In the genomic region with DNA sequence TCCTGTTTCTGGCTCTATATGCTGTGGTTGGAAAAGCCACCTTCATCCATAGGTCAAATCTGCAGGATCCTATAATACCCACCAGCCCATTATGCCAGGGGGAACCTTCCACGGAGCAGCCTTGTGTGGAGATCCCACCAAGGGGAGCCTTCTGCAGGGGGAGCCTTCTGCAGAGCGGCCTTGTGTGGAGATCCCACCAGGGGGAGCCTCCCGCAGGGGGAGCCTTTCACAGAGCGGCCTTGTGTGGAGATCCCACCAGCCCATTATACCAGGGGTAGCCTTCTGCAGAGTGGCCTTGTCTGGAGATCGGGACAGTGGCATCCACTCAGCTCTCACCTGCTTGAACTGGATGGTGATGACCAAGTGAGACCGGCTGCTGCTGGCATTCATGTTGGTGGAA, we compare ENCODE assay signal across 2 cellular contexts.
TF ChIP-seq lines count a peak whose summit lies in the region.

No MANE protein-coding gene starts in this region.

TF ChIP-seq in HepG2, 621 proteins besides CTCF, POLR2A, EP300 and RAD21:
- TF ChIP-seq, protein P1, sequence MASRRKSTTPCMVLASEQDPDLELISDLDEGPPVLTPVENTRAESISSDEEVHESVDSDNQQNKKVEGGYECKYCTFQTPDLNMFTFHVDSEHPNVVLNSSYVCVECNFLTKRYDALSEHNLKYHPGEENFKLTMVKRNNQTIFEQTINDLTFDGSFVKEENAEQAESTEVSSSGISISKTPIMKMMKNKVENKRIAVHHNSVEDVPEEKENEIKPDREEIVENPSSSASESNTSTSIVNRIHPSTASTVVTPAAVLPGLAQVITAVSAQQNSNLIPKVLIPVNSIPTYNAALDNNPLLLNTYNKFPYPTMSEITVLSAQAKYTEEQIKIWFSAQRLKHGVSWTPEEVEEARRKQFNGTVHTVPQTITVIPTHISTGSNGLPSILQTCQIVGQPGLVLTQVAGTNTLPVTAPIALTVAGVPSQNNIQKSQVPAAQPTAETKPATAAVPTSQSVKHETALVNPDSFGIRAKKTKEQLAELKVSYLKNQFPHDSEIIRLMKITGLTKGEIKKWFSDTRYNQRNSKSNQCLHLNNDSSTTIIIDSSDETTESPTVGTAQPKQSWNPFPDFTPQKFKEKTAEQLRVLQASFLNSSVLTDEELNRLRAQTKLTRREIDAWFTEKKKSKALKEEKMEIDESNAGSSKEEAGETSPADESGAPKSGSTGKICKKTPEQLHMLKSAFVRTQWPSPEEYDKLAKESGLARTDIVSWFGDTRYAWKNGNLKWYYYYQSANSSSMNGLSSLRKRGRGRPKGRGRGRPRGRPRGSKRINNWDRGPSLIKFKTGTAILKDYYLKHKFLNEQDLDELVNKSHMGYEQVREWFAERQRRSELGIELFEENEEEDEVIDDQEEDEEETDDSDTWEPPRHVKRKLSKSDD (CRISPR knock-in tag; IDR thresholded peaks at IDR 0.05; ENCODE audit: low read depth), result no peak
- TF ChIP-seq XRCC5 (optimal IDR thresholded peaks at IDR 0.05; ENCODE audit: low read length), result peak; percentile 62
- TF ChIP-seq STAG1 (CRISPR knock-in tag; IDR thresholded peaks at IDR 0.05), result peak; percentile 56

TF ChIP-seq in GM12878, 131 proteins besides CTCF, POLR2A, EP300 and RAD21:
- TF ChIP-seq, protein P2, sequence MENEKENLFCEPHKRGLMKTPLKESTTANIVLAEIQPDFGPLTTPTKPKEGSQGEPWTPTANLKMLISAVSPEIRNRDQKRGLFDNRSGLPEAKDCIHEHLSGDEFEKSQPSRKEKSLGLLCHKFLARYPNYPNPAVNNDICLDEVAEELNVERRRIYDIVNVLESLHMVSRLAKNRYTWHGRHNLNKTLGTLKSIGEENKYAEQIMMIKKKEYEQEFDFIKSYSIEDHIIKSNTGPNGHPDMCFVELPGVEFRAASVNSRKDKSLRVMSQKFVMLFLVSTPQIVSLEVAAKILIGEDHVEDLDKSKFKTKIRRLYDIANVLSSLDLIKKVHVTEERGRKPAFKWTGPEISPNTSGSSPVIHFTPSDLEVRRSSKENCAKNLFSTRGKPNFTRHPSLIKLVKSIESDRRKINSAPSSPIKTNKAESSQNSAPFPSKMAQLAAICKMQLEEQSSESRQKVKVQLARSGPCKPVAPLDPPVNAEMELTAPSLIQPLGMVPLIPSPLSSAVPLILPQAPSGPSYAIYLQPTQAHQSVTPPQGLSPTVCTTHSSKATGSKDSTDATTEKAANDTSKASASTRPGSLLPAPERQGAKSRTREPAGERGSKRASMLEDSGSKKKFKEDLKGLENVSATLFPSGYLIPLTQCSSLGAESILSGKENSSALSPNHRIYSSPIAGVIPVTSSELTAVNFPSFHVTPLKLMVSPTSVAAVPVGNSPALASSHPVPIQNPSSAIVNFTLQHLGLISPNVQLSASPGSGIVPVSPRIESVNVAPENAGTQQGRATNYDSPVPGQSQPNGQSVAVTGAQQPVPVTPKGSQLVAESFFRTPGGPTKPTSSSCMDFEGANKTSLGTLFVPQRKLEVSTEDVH (IDR thresholded peaks at IDR 0.05; ENCODE audit: low read depth, partially characterized antibody), result no peak
- TF ChIP-seq, protein P3, sequence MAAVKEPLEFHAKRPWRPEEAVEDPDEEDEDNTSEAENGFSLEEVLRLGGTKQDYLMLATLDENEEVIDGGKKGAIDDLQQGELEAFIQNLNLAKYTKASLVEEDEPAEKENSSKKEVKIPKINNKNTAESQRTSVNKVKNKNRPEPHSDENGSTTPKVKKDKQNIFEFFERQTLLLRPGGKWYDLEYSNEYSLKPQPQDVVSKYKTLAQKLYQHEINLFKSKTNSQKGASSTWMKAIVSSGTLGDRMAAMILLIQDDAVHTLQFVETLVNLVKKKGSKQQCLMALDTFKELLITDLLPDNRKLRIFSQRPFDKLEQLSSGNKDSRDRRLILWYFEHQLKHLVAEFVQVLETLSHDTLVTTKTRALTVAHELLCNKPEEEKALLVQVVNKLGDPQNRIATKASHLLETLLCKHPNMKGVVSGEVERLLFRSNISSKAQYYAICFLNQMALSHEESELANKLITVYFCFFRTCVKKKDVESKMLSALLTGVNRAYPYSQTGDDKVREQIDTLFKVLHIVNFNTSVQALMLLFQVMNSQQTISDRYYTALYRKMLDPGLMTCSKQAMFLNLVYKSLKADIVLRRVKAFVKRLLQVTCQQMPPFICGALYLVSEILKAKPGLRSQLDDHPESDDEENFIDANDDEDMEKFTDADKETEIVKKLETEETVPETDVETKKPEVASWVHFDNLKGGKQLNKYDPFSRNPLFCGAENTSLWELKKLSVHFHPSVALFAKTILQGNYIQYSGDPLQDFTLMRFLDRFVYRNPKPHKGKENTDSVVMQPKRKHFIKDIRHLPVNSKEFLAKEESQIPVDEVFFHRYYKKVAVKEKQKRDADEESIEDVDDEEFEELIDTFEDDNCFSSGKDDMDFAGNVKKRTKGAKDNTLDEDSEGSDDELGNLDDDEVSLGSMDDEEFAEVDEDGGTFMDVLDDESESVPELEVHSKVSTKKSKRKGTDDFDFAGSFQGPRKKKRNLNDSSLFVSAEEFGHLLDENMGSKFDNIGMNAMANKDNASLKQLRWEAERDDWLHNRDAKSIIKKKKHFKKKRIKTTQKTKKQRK (IDR thresholded peaks at IDR 0.05; ENCODE audit: low read depth, low read length), result no peak
- TF ChIP-seq, protein P4, sequence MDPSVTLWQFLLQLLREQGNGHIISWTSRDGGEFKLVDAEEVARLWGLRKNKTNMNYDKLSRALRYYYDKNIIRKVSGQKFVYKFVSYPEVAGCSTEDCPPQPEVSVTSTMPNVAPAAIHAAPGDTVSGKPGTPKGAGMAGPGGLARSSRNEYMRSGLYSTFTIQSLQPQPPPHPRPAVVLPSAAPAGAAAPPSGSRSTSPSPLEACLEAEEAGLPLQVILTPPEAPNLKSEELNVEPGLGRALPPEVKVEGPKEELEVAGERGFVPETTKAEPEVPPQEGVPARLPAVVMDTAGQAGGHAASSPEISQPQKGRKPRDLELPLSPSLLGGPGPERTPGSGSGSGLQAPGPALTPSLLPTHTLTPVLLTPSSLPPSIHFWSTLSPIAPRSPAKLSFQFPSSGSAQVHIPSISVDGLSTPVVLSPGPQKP (IDR thresholded peaks at IDR 0.05; ENCODE audit: low read depth, low read length), result no peak
- TF ChIP-seq TAF1 (IDR thresholded peaks at IDR 0.05; ENCODE audit: borderline replicate concordance, low read depth, low read length), result no peak
- TF ChIP-seq NBN (IDR thresholded peaks at IDR 0.05), result no peak
- TF ChIP-seq, protein P5, sequence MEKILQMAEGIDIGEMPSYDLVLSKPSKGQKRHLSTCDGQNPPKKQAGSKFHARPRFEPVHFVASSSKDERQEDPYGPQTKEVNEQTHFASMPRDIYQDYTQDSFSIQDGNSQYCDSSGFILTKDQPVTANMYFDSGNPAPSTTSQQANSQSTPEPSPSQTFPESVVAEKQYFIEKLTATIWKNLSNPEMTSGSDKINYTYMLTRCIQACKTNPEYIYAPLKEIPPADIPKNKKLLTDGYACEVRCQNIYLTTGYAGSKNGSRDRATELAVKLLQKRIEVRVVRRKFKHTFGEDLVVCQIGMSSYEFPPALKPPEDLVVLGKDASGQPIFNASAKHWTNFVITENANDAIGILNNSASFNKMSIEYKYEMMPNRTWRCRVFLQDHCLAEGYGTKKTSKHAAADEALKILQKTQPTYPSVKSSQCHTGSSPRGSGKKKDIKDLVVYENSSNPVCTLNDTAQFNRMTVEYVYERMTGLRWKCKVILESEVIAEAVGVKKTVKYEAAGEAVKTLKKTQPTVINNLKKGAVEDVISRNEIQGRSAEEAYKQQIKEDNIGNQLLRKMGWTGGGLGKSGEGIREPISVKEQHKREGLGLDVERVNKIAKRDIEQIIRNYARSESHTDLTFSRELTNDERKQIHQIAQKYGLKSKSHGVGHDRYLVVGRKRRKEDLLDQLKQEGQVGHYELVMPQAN (conservative IDR thresholded peaks at IDR 0.05), result no peak
- TF ChIP-seq CBX3 (IDR thresholded peaks at IDR 0.05; ENCODE audit: borderline replicate concordance, low read depth), result no peak
- TF ChIP-seq NR2F1 (conservative IDR thresholded peaks at IDR 0.05), result no peak
- no peak for TF ChIP-seq ZNF207 (IDR thresholded peaks at IDR 0.05; ENCODE audit: borderline replicate concordance)
- TF ChIP-seq BMI1 (IDR thresholded peaks at IDR 0.05; ENCODE audit: borderline replicate concordance), result no peak
- no peak for TF ChIP-seq SMAD1 (IDR thresholded peaks at IDR 0.05; ENCODE audit: low read depth, partially characterized antibody)
- no peak for TF ChIP-seq SIN3A (IDR thresholded peaks at IDR 0.05; ENCODE audit: low read depth, low read length)
- no peak for TF ChIP-seq NFIC (IDR thresholded peaks at IDR 0.05; ENCODE audit: low read depth, low read length)
- no peak for TF ChIP-seq ZBED1 (IDR thresholded peaks at IDR 0.05; ENCODE audit: borderline replicate concordance)
- TF ChIP-seq ZNF384 (IDR thresholded peaks at IDR 0.05; ENCODE audit: borderline replicate concordance, low read depth, low read length), result no peak
- TF ChIP-seq, protein P6, sequence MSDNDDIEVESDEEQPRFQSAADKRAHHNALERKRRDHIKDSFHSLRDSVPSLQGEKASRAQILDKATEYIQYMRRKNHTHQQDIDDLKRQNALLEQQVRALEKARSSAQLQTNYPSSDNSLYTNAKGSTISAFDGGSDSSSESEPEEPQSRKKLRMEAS (IDR thresholded peaks at IDR 0.05; ENCODE audit: low read depth, low read length), result no peak
- no peak for TF ChIP-seq KAT2A (conservative IDR thresholded peaks at IDR 0.05; ENCODE audit: control insufficient read depth, low read depth, low read length)
- no peak for TF ChIP-seq SRF (IDR thresholded peaks at IDR 0.05; ENCODE audit: low read depth in 2 of 2, low read length in 2 of 2)
